Comparison of ENCODE assay signal across 19 cellular contexts in the genomic region with DNA sequence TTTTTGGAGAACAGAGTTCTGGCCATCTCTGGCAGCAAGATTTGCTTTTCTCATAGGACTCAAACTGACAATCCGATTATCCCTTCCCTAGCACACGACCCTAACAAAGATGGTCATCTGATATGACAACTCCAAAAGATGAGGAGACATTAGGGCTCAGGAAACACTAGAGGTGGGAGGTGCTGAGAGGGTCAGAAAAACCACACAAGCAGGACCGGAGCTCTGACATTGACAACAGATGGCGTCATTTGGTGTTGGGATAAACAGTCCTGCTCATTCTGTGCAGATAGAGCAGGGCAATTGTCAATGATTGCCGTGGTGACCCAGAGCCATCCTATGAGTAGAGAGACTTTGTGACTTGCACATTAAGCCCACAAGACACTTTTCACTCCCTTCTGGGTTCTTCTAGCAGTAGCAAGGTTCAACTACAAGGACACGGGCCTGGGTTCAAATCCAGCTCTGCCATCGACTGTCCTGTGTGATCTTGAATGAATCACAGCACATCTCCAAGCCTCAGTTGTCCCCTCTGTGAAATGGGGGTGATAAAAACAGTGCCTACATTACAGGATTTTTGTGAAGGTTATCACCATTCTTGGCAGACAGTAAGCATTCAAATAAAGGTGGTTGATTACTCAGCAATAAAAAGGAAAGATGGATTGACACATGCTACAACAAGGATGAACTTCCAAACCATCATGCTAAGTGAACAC. TPM values are rescaled to one million over a fixed set of nuclear protein-coding genes. Genes with fewer than 3 reads are reported as not detected.
DNase-seq lines count a peak whose midpoint lies in the region; ATAC-seq and TF ChIP-seq lines count a peak whose summit lies in the region.
"Had no signal": no experiment of that assay in that cellular context is flagged by ENCODE, and none has a peak within 500 bp of the region (broad histone marks: within the 10 kb centered on the region; RNA-seq: fewer than 3 reads in every experiment).

No MANE protein-coding gene starts in this region.

- no peaks in the 10 kb centered on the region for H3K9me3 ChIP-seq in mesodermal cell (ENCODE audit: control insufficient read depth, low read length)
- H3K9me3 ChIP-seq: BE2C, MG63 had no signal

- no peak for TF ChIP-seq CTCF in cardiac fibroblast (IDR thresholded peaks at IDR 0.05; ENCODE audit: low read depth, low read length)

- intact Hi-C loops in head of caudate nucleus (cut with DNase I), result no loop called here

- no peak for ATAC-seq in HG02588 (IDR thresholded peaks at IDR 0.05; ENCODE audit: unreplicated experiment)

- H3K27me3 ChIP-seq in ACC112 (ENCODE audit: insufficient read depth, low read length), result no peaks in the 10 kb centered on the region
- H3K27me3 ChIP-seq: BE2C, MG63 had no signal

- H3K36me3 ChIP-seq in ACC112 (ENCODE audit: insufficient read depth, low read length) (no peaks in the 10 kb centered on the region), mesodermal cell (ENCODE audit: control insufficient read depth, insufficient read depth, low read length) (no peaks in the 10 kb centered on the region)
- H3K36me3 ChIP-seq: BE2C, MG63 had no signal

- peak; percentile 76 to 93 for DNase-seq in NCI-H524 (lab: John Stamatoyannopoulos, UW)
- peak; percentile 33 to 43 for DNase-seq in cardiac fibroblast (ENCODE audit: low read depth in 2 of 2)
- DNase-seq in NCI-H2227 treated with DMSO at 0.1 percent for 48 hours (lab: John Stamatoyannopoulos, UW), result no peak
- no peak for DNase-seq in head of caudate nucleus
- no peak for DNase-seq in caudate nucleus (lab: John Stamatoyannopoulos, UW)
- DNase-seq: activated CD4-positive, alpha-beta T cell treated with anti-CD3 and anti-CD28 coated beads for 4 hours; activated T-cell treated with anti-CD3 and anti-CD28 coated beads, Interleukin-2, amount 50 U/mL, for 1 hour; amniotic stem cell; BE2C; DND-41; effector CD8-positive, alpha-beta T cell; GOT3; NCI-H526 treated with DMSO at 0.1 percent for 48 hours; nucleus accumbens had no signal

- H3K27ac ChIP-seq in ACC112 (ENCODE audit: low read depth, low read length), result peak overlapping the region; percentile 1; the same call in 1 of the 2 replicates
- peak overlapping the region; percentile 72 for H3K27ac ChIP-seq in mesodermal cell (ENCODE audit: low read depth, low read length, severe bottlenecking)
- H3K27ac ChIP-seq in caudate nucleus (ENCODE audit: low read depth, low read length), result no peak overlapping the region
- H3K27ac ChIP-seq: HL-60 had no signal

- H3K79me2 ChIP-seq in ACC112 (ENCODE audit: control insufficient read depth, insufficient read depth, low read length, unreplicated experiment), result no peaks in the 10 kb centered on the region

- H3K4me1 ChIP-seq in ACC112 (ENCODE audit: control insufficient read depth, insufficient read depth, low read length, unreplicated experiment) (peaks cover 42% of the 10 kb centered on the region), mesodermal cell (ENCODE audit: control insufficient read depth, insufficient read depth, low read length, poor library complexity, severe bottlenecking) (peaks cover 48% of the 10 kb centered on the region)

- no peak overlapping the region for H3K4me3 ChIP-seq in ACC112 (ENCODE audit: low read depth, low read length)
- H3K4me3 ChIP-seq in cardiac fibroblast (replicated peaks in 1 of 2; ENCODE audit: low read depth in 2 of 2, low read length in 2 of 2), result no peak overlapping the region
- no peak overlapping the region for H3K4me3 ChIP-seq in mesodermal cell (ENCODE audit: extremely low read depth, insufficient read depth, low read length, poor library complexity, severe bottlenecking)
- H3K4me3 ChIP-seq: MG63 had no signal

- 64 to 86% methylated on average over 4 of the region's 7 CpGs for WGBS in mesodermal cell (ENCODE audit: insufficient coverage in 2 of 2), 2 experiments

- H2AFZ ChIP-seq in ACC112 (ENCODE audit: low read length, unreplicated experiment), result no peak overlapping the region

RNA-seq across cellular contexts. Expression of gene TGM2, which starts 6.4 kb away (rescaled TPM):
- polyA plus RNA-seq in mesodermal cell (2013, experiment 1 of 2), result 118 TPM
- 115 TPM for polyA plus RNA-seq in mesodermal cell (2013, experiment 2 of 2)

Comparison
In these comparisons a context has a peak if more than half of its experiments do, and no peak if none do; other contexts are left out.
1. DNase-seq: peak in NCI-H524 (2 of 2) and cardiac fibroblast (2 of 2); none in NCI-H2227 treated with DMSO at 0.1 percent for 48 hours (single experiment), head of caudate nucleus (0 of 42) and caudate nucleus (0 of 61).